ENCODE assay signal across 12 cellular contexts in genomic region chr11:1890856-1891830, GRCh38. TPM values are rescaled to one million over a fixed set of nuclear protein-coding genes. Genes with fewer than 3 reads are reported as not detected.
DNase-seq lines count a peak whose midpoint lies in the region; ATAC-seq and TF ChIP-seq lines count a peak whose summit lies in the region.
"Had no signal": no experiment of that assay in that cellular context is flagged by ENCODE, and none has a peak within 500 bp of the region (broad histone marks: within the 10 kb centered on the region; RNA-seq: fewer than 3 reads in every experiment).

No MANE protein-coding gene starts in this region.

- peak; percentile 22 to 23 for ATAC-seq in activated naive CD4-positive, alpha-beta T cell treated with anti-CD3 and anti-CD28 coated beads, Interleukin-2, amount 50 U/mL, for 72 hours
- ATAC-seq in naive thymus-derived CD4-positive, alpha-beta T cell, result peak; percentile 3
- no peak for ATAC-seq in HG02798 (IDR thresholded peaks at IDR 0.05; ENCODE audit: poor library complexity, unreplicated experiment)

- WGBS in tibial nerve, 2 donors, result 75 to 77% methylated on average over 27 to 30 of the region's 34 CpGs

- H3K9me3 ChIP-seq in BLaER1 (no peaks in the 10 kb centered on the region), tibial nerve (no peaks in the 10 kb centered on the region)
- no peaks in the 10 kb centered on the region for H3K9me3 ChIP-seq in naive thymus-derived CD4-positive, alpha-beta T cell (ENCODE audit: control insufficient read depth in 2 of 3, low read length in 3 of 3)
- H3K9me3 ChIP-seq: thoracic aorta had no signal

- H3K4me2 ChIP-seq in BLaER1, result peak overlapping the region; percentile 99

- H3K4me3 ChIP-seq in BLaER1 (peak overlapping the region; percentile 66), tibial nerve (no peak overlapping the region)
- peak overlapping the region; percentile 41 for H3K4me3 ChIP-seq in naive thymus-derived CD4-positive, alpha-beta T cell (ENCODE audit: low read length)
- H3K4me3 ChIP-seq: thoracic aorta had no signal

- H3K36me3 Mint-ChIP-seq in activated naive CD4-positive, alpha-beta T cell treated with anti-CD3 and anti-CD28 coated beads, Interleukin-2, amount 50 U/mL, for 72 hours, result peaks cover 0 to 9% of the 10 kb centered on the region in 2 donors
- peaks cover 0 to 29% (median 0%) of the 10 kb centered on the region in 5 donors for H3K36me3 Mint-ChIP-seq in naive thymus-derived CD4-positive, alpha-beta T cell

- H3K27ac Mint-ChIP-seq in activated naive CD4-positive, alpha-beta T cell treated with anti-CD3 and anti-CD28 coated beads, Interleukin-2, amount 50 U/mL, for 72 hours, result peak overlapping the region in 1 of 2 donors; percentile 81
- H3K27ac Mint-ChIP-seq in naive thymus-derived CD4-positive, alpha-beta T cell, result peak overlapping the region in 8 of 9 donors; percentile 40 to 87 (median 63)

- no peak for TF ChIP-seq CTCF in tibial nerve (IDR thresholded peaks at IDR 0.05)

- peak overlapping the region; percentile 89 for H3K27ac ChIP-seq in BLaER1
- peak overlapping the region; percentile 73 for H3K27ac ChIP-seq in naive thymus-derived CD4-positive, alpha-beta T cell (ENCODE audit: low read depth, low read length)
- peak overlapping the region in 1 of 4 donors; percentile 29 for H3K27ac ChIP-seq in tibial nerve
- H3K27ac ChIP-seq: C4-2B, thoracic aorta had no signal

- H3K27me3 ChIP-seq in BLaER1 (no peaks in the 10 kb centered on the region), tibial nerve (no peaks in the 10 kb centered on the region)
- H3K27me3 ChIP-seq in naive thymus-derived CD4-positive, alpha-beta T cell (ENCODE audit: control insufficient read depth in 2 of 2, insufficient read depth in 2 of 2, low read length in 2 of 2), result no peaks in the 10 kb centered on the region

- CTCF ChIA-PET in naive thymus-derived CD4-positive, alpha-beta T cell (lab: Charles Lee), result interaction anchor here (0.6 to 1.7 kb wide), 7 partner anchors 9 to 198 kb away, joined by 3 to 5 read pairs (median 4); no protein-coding TSS in a partner anchor

- peak overlapping the region; percentile 65 to 91 (median 82) for H3K4me3 Mint-ChIP-seq in naive thymus-derived CD4-positive, alpha-beta T cell

- H3K36me3 ChIP-seq in BLaER1 (no peaks in the 10 kb centered on the region), tibial nerve (peaks cover 0 to 14% (median 0%) of the 10 kb centered on the region in 3 donors)
- peaks cover 0 to 26% (median 8%) of the 10 kb centered on the region in 3 experiments for H3K36me3 ChIP-seq in naive thymus-derived CD4-positive, alpha-beta T cell (ENCODE audit: control insufficient read depth in 2 of 3, insufficient read depth in 3 of 3, low read length in 3 of 3)

- TF ChIP-seq EP300 in tibial nerve (IDR thresholded peaks at IDR 0.05), result no peak

- TF ChIP-seq POLR2A in GM19193 (IDR thresholded peaks at IDR 0.05; ENCODE audit: extremely low read depth, insufficient read depth, insufficient read length), result peak; percentile 34
- TF ChIP-seq POLR2A in tibial nerve (IDR thresholded peaks at IDR 0.05), result no peak

- H3K9ac ChIP-seq in BLaER1, result peak overlapping the region; percentile 79

- peaks cover 0 to 2% (median 0%) of the 10 kb centered on the region in 5 donors for H3K27me3 Mint-ChIP-seq in naive thymus-derived CD4-positive, alpha-beta T cell

- no peaks in the 10 kb centered on the region for H4K20me1 ChIP-seq in BLaER1

- POLR2A ChIA-PET in naive thymus-derived CD4-positive, alpha-beta T cell (lab: Charles Lee), result interaction anchor here (0.7 to 5.4 kb wide), 8 partner anchors 9 to 40 kb away, joined by 3 to 41 read pairs (median 9); partner anchors contain the start of gene LSP1

- intact Hi-C loops in naive thymus-derived CD4-positive, alpha-beta T cell (cut with micrococcal nuclease), result no loop called here

- peak in 1 of 2 donors; percentile 61 for DNase-seq in activated naive CD4-positive, alpha-beta T cell treated with anti-CD3 and anti-CD28 coated beads, Interleukin-2, amount 50 U/mL, for 72 hours (ENCODE audit: low spot score in 2 of 2)
- no peak for DNase-seq in naive thymus-derived CD4-positive, alpha-beta T cell
- DNase-seq in DMS 273 (lab: John Stamatoyannopoulos, UW; ENCODE audit: unreplicated experiment) (no peak), amniotic stem cell (lab: John Stamatoyannopoulos, UW) (no peak), tibial nerve (ENCODE audit: low spot score in 2 of 2) (no peak)
- DNase-seq: central memory CD4-positive, alpha-beta T cell; kidney glomerular epithelial cell had no signal

- peaks cover 18 to 57% (median 41%) of the 10 kb centered on the region in 7 donors for H3K4me1 Mint-ChIP-seq in naive thymus-derived CD4-positive, alpha-beta T cell

- H3K4me1 ChIP-seq in BLaER1, result peaks cover 53% of the 10 kb centered on the region
- peaks cover 33 to 34% of the 10 kb centered on the region in 2 donors for H3K4me1 ChIP-seq in naive thymus-derived CD4-positive, alpha-beta T cell (ENCODE audit: control insufficient read depth in 2 of 2, insufficient read depth in 2 of 2, low read length in 2 of 2)
- peaks cover 0 to 10% (median 0%) of the 10 kb centered on the region in 4 donors for H3K4me1 ChIP-seq in tibial nerve

- peaks cover 7 to 8% of the 10 kb centered on the region in 2 donors for H3K9me3 Mint-ChIP-seq in activated naive CD4-positive, alpha-beta T cell treated with anti-CD3 and anti-CD28 coated beads, Interleukin-2, amount 50 U/mL, for 72 hours
- peaks cover 0 to 8% (median 0%) of the 10 kb centered on the region in 11 donors for H3K9me3 Mint-ChIP-seq in naive thymus-derived CD4-positive, alpha-beta T cell

RNA-seq across cellular contexts. Expression of gene PRR33, which starts 0.6 kb away (rescaled TPM):
- total RNA-seq in activated naive CD4-positive, alpha-beta T cell treated with anti-CD3 and anti-CD28 coated beads, Interleukin-2, amount 50 U/mL, for 72 hours, result under 1 TPM; 0.12 to 0.20 TPM
- under 1 TPM in 2 of 5 experiments, not detected in 3; 0.07 to 0.10 TPM for total RNA-seq in naive thymus-derived CD4-positive, alpha-beta T cell
- under 1 TPM in 1 of 2 donors, not detected in 1; 0.17 TPM for polyA plus RNA-seq in naive thymus-derived CD4-positive, alpha-beta T cell
- not detected for total RNA-seq in tibial nerve

RNA-seq across cellular contexts. Expression of gene TNNT3, which starts 28.4 kb away (rescaled TPM):
- total RNA-seq in activated naive CD4-positive, alpha-beta T cell treated with anti-CD3 and anti-CD28 coated beads, Interleukin-2, amount 50 U/mL, for 72 hours, result 10 to 100 TPM; 10.3 to 12.9 TPM
- 10 to 100 TPM in 4 of 5 experiments, 1 to 10 TPM in 1; 9.8 to 37.1 (median 19.7) TPM for total RNA-seq in naive thymus-derived CD4-positive, alpha-beta T cell
- polyA plus RNA-seq in naive thymus-derived CD4-positive, alpha-beta T cell, result under 1 TPM in 1 of 2 donors, not detected in 1; 0.31 TPM
- 1 to 10 TPM; 4.4 to 8.6 (median 6.1) TPM for total RNA-seq in tibial nerve

RNA-seq across cellular contexts. Expression of gene LSP1, which starts 38.3 kb away (rescaled TPM):
- total RNA-seq in activated naive CD4-positive, alpha-beta T cell treated with anti-CD3 and anti-CD28 coated beads, Interleukin-2, amount 50 U/mL, for 72 hours, result 100 to 1,000 TPM; 102 to 263 TPM
- total RNA-seq in naive thymus-derived CD4-positive, alpha-beta T cell, result 100 to 1,000 TPM; 248 to 578 (median 289) TPM
- polyA plus RNA-seq in naive thymus-derived CD4-positive, alpha-beta T cell, result 100 to 1,000 TPM; 295 to 394 TPM
- 10 to 100 TPM; 36.9 to 69.0 (median 50.2) TPM for total RNA-seq in tibial nerve

RNA-seq across cellular contexts. Expression of gene TNNI2, which starts 52.4 kb away (rescaled TPM):
- total RNA-seq in activated naive CD4-positive, alpha-beta T cell treated with anti-CD3 and anti-CD28 coated beads, Interleukin-2, amount 50 U/mL, for 72 hours, result not detected
- total RNA-seq in naive thymus-derived CD4-positive, alpha-beta T cell, result 1 to 10 TPM in 1 of 5 experiments, under 1 TPM in 1, not detected in 3; 0.61 to 8.8 TPM
- polyA plus RNA-seq in naive thymus-derived CD4-positive, alpha-beta T cell, result under 1 TPM in 1 of 2 donors, not detected in 1; 0.46 TPM
- not detected for total RNA-seq in tibial nerve
- total RNA-seq: thoracic aorta had no signal

RNA-seq across cellular contexts. Expression of gene MRPL23, which starts 56.0 kb away (rescaled TPM):
- total RNA-seq in activated naive CD4-positive, alpha-beta T cell treated with anti-CD3 and anti-CD28 coated beads, Interleukin-2, amount 50 U/mL, for 72 hours, result 100 to 1,000 TPM in 1 of 2 donors, 10 to 100 TPM in 1; 96.4 to 132 TPM
- 10 to 100 TPM; 43.8 to 54.8 (median 50.4) TPM for total RNA-seq in naive thymus-derived CD4-positive, alpha-beta T cell
- 10 to 100 TPM; 11.3 to 17.0 TPM for polyA plus RNA-seq in naive thymus-derived CD4-positive, alpha-beta T cell
- total RNA-seq in tibial nerve, result 100 to 1,000 TPM in 3 of 4 donors, 10 to 100 TPM in 1; 81.9 to 139 (median 136) TPM

Comparison
In these comparisons a context has a peak if more than half of its experiments do, and no peak if none do; other contexts are left out.
1. H3K4me3 ChIP-seq: peak in BLaER1 (single experiment) and naive thymus-derived CD4-positive, alpha-beta T cell (single experiment); none in tibial nerve (0 of 4).